Comparison of ENCODE assay signal across 1 cellular context in genomic region chr17:28912938-28913333, GRCh38.
TF ChIP-seq lines count a peak whose summit lies in the region.

No MANE protein-coding gene starts in this region.

TF ChIP-seq in K562, 482 proteins besides CTCF, POLR2A, EP300 and RAD21:
- TF ChIP-seq CBFA2T3 (IDR thresholded peaks at IDR 0.05) (peak; percentile 43), PKNOX1 (IDR thresholded peaks at IDR 0.05) (peak; percentile 87), POLR3G (IDR thresholded peaks at IDR 0.05; ENCODE audit: extremely low read depth, insufficient read length, insufficient replicate concordance) (no peak), USF1 (CRISPR knock-in tag; IDR thresholded peaks at IDR 0.05) (peak; percentile 6; the same call in 1 of the 2 replicates)
